In the genomic region with DNA sequence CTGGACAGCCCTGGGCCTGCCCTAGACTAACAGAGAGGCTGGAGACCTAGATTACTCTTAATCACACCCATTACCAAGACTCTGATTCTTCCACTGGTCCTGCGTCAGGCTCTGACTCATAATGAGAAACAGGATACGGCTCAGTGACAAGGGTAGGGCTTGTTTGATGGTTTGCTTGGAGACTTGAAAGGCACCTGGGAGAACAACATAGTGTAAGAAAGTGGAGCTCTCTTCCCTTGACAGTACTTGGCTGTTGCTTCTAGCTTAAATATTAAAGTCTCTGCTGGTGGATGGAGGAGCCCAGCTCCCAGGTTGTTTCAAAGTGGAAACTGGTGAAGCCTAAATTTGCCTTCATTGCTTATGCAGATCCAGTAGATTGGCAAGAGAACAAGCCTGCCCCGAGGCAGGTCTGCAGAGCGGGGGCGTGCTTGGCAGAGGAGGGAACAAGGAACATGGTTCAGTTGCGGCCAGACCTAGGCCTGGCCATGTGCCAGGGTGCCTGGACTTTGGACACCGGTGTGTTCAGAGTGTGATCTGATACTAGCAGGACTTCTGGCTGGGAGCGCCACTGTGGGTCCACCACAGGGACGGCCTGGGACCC, we compare ENCODE assay signal across 9 cellular contexts.
DNase-seq lines count a peak whose midpoint lies in the region; ATAC-seq and TF ChIP-seq lines count a peak whose summit lies in the region.
"Had no signal": no experiment of that assay in that cellular context is flagged by ENCODE, and none has a peak within 500 bp of the region (broad histone marks: within the 10 kb centered on the region; RNA-seq: fewer than 3 reads in every experiment).

No MANE protein-coding gene starts in this region.

- TF ChIP-seq CTCF in AG09309 (IDR thresholded peaks at IDR 0.05; ENCODE audit: control insufficient read depth, insufficient read depth, low read depth, low read length, missing control alignments), result no peak
- no peak for TF ChIP-seq CTCF in hepatocyte (IDR thresholded peaks at IDR 0.05; ENCODE audit: poor library complexity)
- TF ChIP-seq CTCF in MM.1S (IDR thresholded peaks at IDR 0.05; ENCODE audit: low read length), result no peak

- intact Hi-C loops in Right ventricle myocardium inferior (cut with DNase I), result no loop called here

- H3K36me3 Mint-ChIP-seq in activated naive CD8-positive, alpha-beta T cell treated with anti-CD3 and anti-CD28 coated beads for 36 hours, result no peaks in the 10 kb centered on the region

- H3K4me1 Mint-ChIP-seq in activated naive CD8-positive, alpha-beta T cell treated with anti-CD3 and anti-CD28 coated beads for 36 hours, result no peaks in the 10 kb centered on the region
- H3K4me1 Mint-ChIP-seq: activated naive CD4-positive, alpha-beta T cell treated with anti-CD3 and anti-CD28 coated beads, Interleukin-2, amount 50 U/mL, for 24 hours had no signal

- no peaks in the 10 kb centered on the region for H3F3A ChIP-seq in MM.1S (ENCODE audit: insufficient read depth, low read length)

- H3K4me3 ChIP-seq in AG09309 (ENCODE audit: control insufficient read depth, low read depth, low read length), result no peak overlapping the region
- no peak overlapping the region for H3K4me3 ChIP-seq in hepatocyte
- H3K4me3 ChIP-seq in MM.1S (ENCODE audit: low read length), result no peak overlapping the region

- no peak for ATAC-seq in Right ventricle myocardium inferior

- H3K4me3 Mint-ChIP-seq in activated naive CD8-positive, alpha-beta T cell treated with anti-CD3 and anti-CD28 coated beads for 36 hours, result no peak overlapping the region
- H3K4me3 Mint-ChIP-seq: activated naive CD4-positive, alpha-beta T cell treated with anti-CD3 and anti-CD28 coated beads, Interleukin-2, amount 50 U/mL, for 24 hours had no signal

- H3K9me3 ChIP-seq in hepatocyte (ENCODE audit: low read depth), result peaks cover 6% of the 10 kb centered on the region
- no peaks in the 10 kb centered on the region for H3K9me3 ChIP-seq in MM.1S (replicated peaks; ENCODE audit: insufficient read depth, low read length)

- 66% methylated on average over 9 of the region's 9 CpGs for WGBS in hepatocyte (ENCODE audit: low lambda C conversion rate, missing lambda C conversion rate)

- no peak overlapping the region for H3K9ac ChIP-seq in MM.1S (ENCODE audit: low read length)

- no peak overlapping the region for H3K27ac Mint-ChIP-seq in activated naive CD8-positive, alpha-beta T cell treated with anti-CD3 and anti-CD28 coated beads for 36 hours
- H3K27ac Mint-ChIP-seq: activated naive CD4-positive, alpha-beta T cell treated with anti-CD3 and anti-CD28 coated beads, Interleukin-2, amount 50 U/mL, for 24 hours had no signal

- H3K27me3 ChIP-seq in hepatocyte (no peaks in the 10 kb centered on the region), MM.1S (replicated peaks; ENCODE audit: insufficient read depth, low read length) (peaks cover 82% of the 10 kb centered on the region)

- DNase-seq in AG09309 (ENCODE audit: low read depth) (peak; percentile 45), HuH-7 (ENCODE audit: low spot score) (peak; percentile 52), T1000 (lab: John Stamatoyannopoulos, UW) (peak; percentile 58), hepatocyte (ENCODE audit: low spot score) (peak; percentile 67), NCI-H524 (lab: John Stamatoyannopoulos, UW) (no peak), MM.1S (no peak), Right ventricle myocardium inferior (ENCODE audit: missing footprints) (no peak)
- no peak for DNase-seq in activated naive CD8-positive, alpha-beta T cell treated with anti-CD3 and anti-CD28 coated beads for 36 hours

- H3K4me1 ChIP-seq in hepatocyte (ENCODE audit: insufficient read depth), result peaks cover 22% of the 10 kb centered on the region
- no peaks in the 10 kb centered on the region for H3K4me1 ChIP-seq in MM.1S (ENCODE audit: low read length)

- H3K79me2 ChIP-seq in hepatocyte (no peaks in the 10 kb centered on the region), MM.1S (ENCODE audit: low read length) (no peaks in the 10 kb centered on the region)

- H3K9me2 ChIP-seq in hepatocyte (replicated peaks; ENCODE audit: insufficient read depth) (no peaks in the 10 kb centered on the region), MM.1S (replicated peaks; ENCODE audit: insufficient read depth, low read length) (no peaks in the 10 kb centered on the region)

- peaks cover 14% of the 10 kb centered on the region for H3K9me3 Mint-ChIP-seq in activated naive CD8-positive, alpha-beta T cell treated with anti-CD3 and anti-CD28 coated beads for 36 hours

- H3K4me2 ChIP-seq in hepatocyte (no peak overlapping the region), MM.1S (ENCODE audit: low read depth, low read length) (no peak overlapping the region)

- H2AFZ ChIP-seq in hepatocyte (no peak overlapping the region), MM.1S (ENCODE audit: low read length) (no peak overlapping the region)

- H3K36me3 ChIP-seq in hepatocyte (replicated peaks; ENCODE audit: insufficient read depth, low read depth), result no peaks in the 10 kb centered on the region
- no peaks in the 10 kb centered on the region for H3K36me3 ChIP-seq in MM.1S (replicated peaks; ENCODE audit: insufficient read depth, low read length)

- peaks cover 31% of the 10 kb centered on the region for H3K27me3 Mint-ChIP-seq in activated naive CD8-positive, alpha-beta T cell treated with anti-CD3 and anti-CD28 coated beads for 36 hours

- H4K20me1 ChIP-seq in hepatocyte (ENCODE audit: insufficient read depth, poor library complexity, severe bottlenecking) (no peaks in the 10 kb centered on the region), MM.1S (ENCODE audit: insufficient read depth, low read length) (no peaks in the 10 kb centered on the region)

- peak overlapping the region; percentile 37 for H3K27ac ChIP-seq in hepatocyte
- H3K27ac ChIP-seq in MM.1S (ENCODE audit: low read length), result no peak overlapping the region

Comparison
In these comparisons a context has a peak if more than half of its experiments do, and no peak if none do; other contexts are left out.
1. DNase-seq: peak in AG09309 (single experiment), HuH-7 (single experiment), T1000 (single experiment) and hepatocyte (single experiment); none in activated naive CD8-positive, alpha-beta T cell treated with anti-CD3 and anti-CD28 coated beads for 36 hours (single experiment), NCI-H524 (0 of 2), MM.1S (single experiment) and Right ventricle myocardium inferior (single experiment).